17 cellular contexts compared by ENCODE assay signal in genomic region chr1:41882496-41882895, GRCh38. TPM values are rescaled to one million over a fixed set of nuclear protein-coding genes. Genes with fewer than 3 reads are reported as not detected.
DNase-seq lines count a peak whose midpoint lies in the region; ATAC-seq and TF ChIP-seq lines count a peak whose summit lies in the region.
"Had no signal": no experiment of that assay in that cellular context is flagged by ENCODE, and none has a peak within 500 bp of the region (broad histone marks: within the 10 kb centered on the region; RNA-seq: fewer than 3 reads in every experiment).

No MANE protein-coding gene starts in this region.

- peak overlapping the region; percentile 39 for H3K4me3 ChIP-seq in Loucy (ENCODE audit: low read length, poor library complexity, severe bottlenecking)
- H3K4me3 ChIP-seq in body of pancreas = no peak overlapping the region
- no peak overlapping the region for H3K4me3 ChIP-seq in gastrocnemius medialis
- no peak overlapping the region for H3K4me3 ChIP-seq in adrenal gland
- H3K4me3 ChIP-seq: MG63 had no signal

- H3K9ac ChIP-seq in Loucy (ENCODE audit: low read depth, low read length, poor library complexity, severe bottlenecking) = peak overlapping the region; percentile 47

- peak overlapping the region; percentile 5 for H2AFZ ChIP-seq in Loucy (ENCODE audit: low read length)

- H3K27ac Mint-ChIP-seq in activated CD8-positive, alpha-beta T cell treated with anti-CD3 and anti-CD28 coated beads for 36 hours = no peak overlapping the region
- no peak overlapping the region for H3K27ac Mint-ChIP-seq in activated CD8-positive, alpha-beta T cell treated with anti-CD3 and anti-CD28 coated beads, Interleukin-2, amount 10 ng/mL, durations not matched to agents 7 days and 5 days
- H3K27ac Mint-ChIP-seq: activated B cell treated with CpG ODN at 0.5 μM for 24 hours; activated naive CD4-positive, alpha-beta T cell treated with anti-CD3 and anti-CD28 coated beads, Interleukin-2, amount 50 U/mL, for 24 hours; nephron progenitor cell had no signal

- no peaks in the 10 kb centered on the region for H3K36me3 ChIP-seq in Loucy (ENCODE audit: insufficient read depth, low read length)
- H3K36me3 ChIP-seq in body of pancreas (replicated peaks in 1 of 2; ENCODE audit: insufficient read depth in 1 of 2, low read depth in 2 of 2) = no peaks in the 10 kb centered on the region
- H3K36me3 ChIP-seq in gastrocnemius medialis = no peaks in the 10 kb centered on the region
- H3K36me3 ChIP-seq in adrenal gland (replicated peaks in 1 of 2) = no peaks in the 10 kb centered on the region
- H3K36me3 ChIP-seq: MG63 had no signal

- H3K4me1 Mint-ChIP-seq in activated CD8-positive, alpha-beta T cell treated with anti-CD3 and anti-CD28 coated beads for 36 hours (ENCODE audit: low read depth) = peaks cover 9% of the 10 kb centered on the region
- peaks cover 14% of the 10 kb centered on the region for H3K4me1 Mint-ChIP-seq in activated CD8-positive, alpha-beta T cell treated with anti-CD3 and anti-CD28 coated beads, Interleukin-2, amount 10 ng/mL, durations not matched to agents 7 days and 5 days (ENCODE audit: low read depth)

- no peak overlapping the region for H3K4me3 Mint-ChIP-seq in activated CD8-positive, alpha-beta T cell treated with anti-CD3 and anti-CD28 coated beads for 36 hours
- no peak overlapping the region for H3K4me3 Mint-ChIP-seq in activated CD8-positive, alpha-beta T cell treated with anti-CD3 and anti-CD28 coated beads, Interleukin-2, amount 10 ng/mL, durations not matched to agents 7 days and 5 days
- H3K4me3 Mint-ChIP-seq: activated B cell treated with CpG ODN at 0.5 μM for 24 hours; activated naive CD4-positive, alpha-beta T cell treated with anti-CD3 and anti-CD28 coated beads, Interleukin-2, amount 50 U/mL, for 24 hours; nephron progenitor cell had no signal

- intact Hi-C loops in activated CD8-positive, alpha-beta T cell treated with anti-CD3 and anti-CD28 coated beads for 36 hours (cut with micrococcal nuclease) = no loop called here
- intact Hi-C loops in body of pancreas (cut with DNase I) = no loop called here
- intact Hi-C loops in gastrocnemius medialis (cut with DNase I; ENCODE audit: low total_unique reads) = loop anchor here (2.0 kb wide), 1 partner anchor 38 kb away; no protein-coding TSS in a partner anchor
- intact Hi-C loops in adrenal gland (cut with DNase I) = no loop called here

- H3K4me1 ChIP-seq in Loucy (ENCODE audit: insufficient read depth, low read length, poor library complexity, severe bottlenecking) (peaks cover 43% of the 10 kb centered on the region), body of pancreas (peaks cover 27% of the 10 kb centered on the region), gastrocnemius medialis (peaks cover 48 to 49% of the 10 kb centered on the region in 2 donors), adrenal gland (replicated peaks in 1 of 2) (no peaks in the 10 kb centered on the region)

- H3K27ac ChIP-seq in body of pancreas = peak overlapping the region; percentile 59 to 81 (median 62)
- peak overlapping the region; percentile 78 to 83 (median 80) for H3K27ac ChIP-seq in gastrocnemius medialis
- H3K27ac ChIP-seq in adrenal gland = no peak overlapping the region

- no peaks in the 10 kb centered on the region for H3K27me3 Mint-ChIP-seq in activated CD8-positive, alpha-beta T cell treated with anti-CD3 and anti-CD28 coated beads for 36 hours
- no peaks in the 10 kb centered on the region for H3K27me3 Mint-ChIP-seq in activated CD8-positive, alpha-beta T cell treated with anti-CD3 and anti-CD28 coated beads, Interleukin-2, amount 10 ng/mL, durations not matched to agents 7 days and 5 days (ENCODE audit: low read depth)
- H3K27me3 Mint-ChIP-seq: activated B cell treated with CpG ODN at 0.5 μM for 24 hours; activated naive CD4-positive, alpha-beta T cell treated with anti-CD3 and anti-CD28 coated beads, Interleukin-2, amount 50 U/mL, for 24 hours had no signal

- no peak for DNase-seq in activated CD8-positive, alpha-beta T cell treated with anti-CD3 and anti-CD28 coated beads for 36 hours
- no peak for DNase-seq in activated CD8-positive, alpha-beta T cell treated with anti-CD3 and anti-CD28 coated beads, Interleukin-2, amount 10 ng/mL, durations not matched to agents 7 days and 5 days
- no peak for DNase-seq in body of pancreas
- no peak for DNase-seq in gastrocnemius medialis
- no peak for DNase-seq in NCI-H1436 treated with DMSO at 0.1 percent for 48 hours (lab: John Stamatoyannopoulos, UW)
- no peak for DNase-seq in adrenal gland
- DNase-seq: ACHN; activated B cell treated with CpG ODN at 0.5 μM for 24 hours; activated CD8-positive, alpha-beta memory T cell treated with anti-CD3 and anti-CD28 coated beads, Interleukin-2, amount 50 U/mL, for 4 hours; caudate nucleus; effector CD4-positive, alpha-beta T cell; MG63; nephron progenitor cell; stimulated activated CD4-positive, alpha-beta T cell treated with anti-CD3 and anti-CD28 coated beads, Interleukin-2, amount 100 ng/mL, for 24 hours had no signal

- ATAC-seq in activated CD8-positive, alpha-beta T cell treated with anti-CD3 and anti-CD28 coated beads for 36 hours = peak; percentile 51
- ATAC-seq in activated CD8-positive, alpha-beta T cell treated with anti-CD3 and anti-CD28 coated beads, Interleukin-2, amount 10 ng/mL, durations not matched to agents 7 days and 5 days = no peak
- ATAC-seq in body of pancreas = peak; percentile 36
- ATAC-seq in gastrocnemius medialis = peak in 1 of 2 donors; percentile 18
- no peak for ATAC-seq in GM18498 (IDR thresholded peaks at IDR 0.05; ENCODE audit: unreplicated experiment)

- CTCF ChIA-PET in activated CD8-positive, alpha-beta T cell treated with anti-CD3 and anti-CD28 coated beads for 36 hours (lab: Charles Lee) = interaction anchor here (0.6 to 1.7 kb wide), 2 partner anchors 9 to 500 kb away, joined by 3 to 7 read pairs; no protein-coding TSS in a partner anchor
- CTCF ChIA-PET in activated CD8-positive, alpha-beta T cell treated with anti-CD3 and anti-CD28 coated beads, Interleukin-2, amount 10 ng/mL, durations not matched to agents 7 days and 5 days (lab: Charles Lee) = interaction anchor here (0.9 to 1.3 kb wide), 5 partner anchors 10 to 291 kb away, joined by 3 to 4 read pairs (median 3); no protein-coding TSS in a partner anchor

- no peaks in the 10 kb centered on the region for H3K79me2 ChIP-seq in Loucy (ENCODE audit: insufficient read depth, low read length)

- H3K4me2 ChIP-seq in Loucy (ENCODE audit: low read depth, low read length, poor library complexity, severe bottlenecking) = peak overlapping the region; percentile 61

- in situ Hi-C loops in gastrocnemius medialis (cut with MboI; ENCODE audit: low sequenced_read_pairs in 4 of 4) = no loop called here

- no peaks in the 10 kb centered on the region for H3K9me3 ChIP-seq in Loucy (ENCODE audit: insufficient read depth, low read depth, low read length)
- no peaks in the 10 kb centered on the region for H3K9me3 ChIP-seq in body of pancreas
- no peaks in the 10 kb centered on the region for H3K9me3 ChIP-seq in gastrocnemius medialis
- no peaks in the 10 kb centered on the region for H3K9me3 ChIP-seq in adrenal gland (replicated peaks in 1 of 3)
- H3K9me3 ChIP-seq: MG63 had no signal

- no peak for TF ChIP-seq POLR2A in body of pancreas (IDR thresholded peaks at IDR 0.05)
- no peak for TF ChIP-seq POLR2A in gastrocnemius medialis (IDR thresholded peaks at IDR 0.05)
- no peak for TF ChIP-seq POLR2A in adrenal gland (IDR thresholded peaks at IDR 0.05)

- no peaks in the 10 kb centered on the region for H3K9me3 Mint-ChIP-seq in activated CD8-positive, alpha-beta T cell treated with anti-CD3 and anti-CD28 coated beads for 36 hours
- no peaks in the 10 kb centered on the region for H3K9me3 Mint-ChIP-seq in activated CD8-positive, alpha-beta T cell treated with anti-CD3 and anti-CD28 coated beads, Interleukin-2, amount 10 ng/mL, durations not matched to agents 7 days and 5 days (ENCODE audit: insufficient read depth)
- H3K9me3 Mint-ChIP-seq: activated B cell treated with CpG ODN at 0.5 μM for 24 hours; activated naive CD4-positive, alpha-beta T cell treated with anti-CD3 and anti-CD28 coated beads, Interleukin-2, amount 50 U/mL, for 24 hours; nephron progenitor cell had no signal

- no peaks in the 10 kb centered on the region for H3K36me3 Mint-ChIP-seq in activated CD8-positive, alpha-beta T cell treated with anti-CD3 and anti-CD28 coated beads for 36 hours (ENCODE audit: low read depth)
- H3K36me3 Mint-ChIP-seq in activated CD8-positive, alpha-beta T cell treated with anti-CD3 and anti-CD28 coated beads, Interleukin-2, amount 10 ng/mL, durations not matched to agents 7 days and 5 days (ENCODE audit: low read depth) = no peaks in the 10 kb centered on the region
- H3K36me3 Mint-ChIP-seq: activated naive CD4-positive, alpha-beta T cell treated with anti-CD3 and anti-CD28 coated beads, Interleukin-2, amount 50 U/mL, for 24 hours had no signal

- peaks cover 7% of the 10 kb centered on the region; the same call in 1 of the 2 replicates for H3F3A ChIP-seq in Loucy (ENCODE audit: low read depth)

- no peaks in the 10 kb centered on the region for H4K20me1 ChIP-seq in Loucy (ENCODE audit: insufficient read depth, low read length, poor library complexity, severe bottlenecking)

- POLR2A ChIA-PET in activated CD8-positive, alpha-beta T cell treated with anti-CD3 and anti-CD28 coated beads for 36 hours (lab: Charles Lee) = interaction anchor here (0.6 to 1.5 kb wide), 3 partner anchors 9 to 166 kb away, joined by 3 to 5 read pairs (median 3); no protein-coding TSS in a partner anchor
- POLR2A ChIA-PET in activated CD8-positive, alpha-beta T cell treated with anti-CD3 and anti-CD28 coated beads, Interleukin-2, amount 10 ng/mL, durations not matched to agents 7 days and 5 days (lab: Charles Lee) = no interaction called here

- H3K27me3 ChIP-seq in Loucy (ENCODE audit: insufficient read depth, low read length, poor library complexity, severe bottlenecking) (no peaks in the 10 kb centered on the region), body of pancreas (no peaks in the 10 kb centered on the region), gastrocnemius medialis (no peaks in the 10 kb centered on the region), adrenal gland (no peaks in the 10 kb centered on the region)
- H3K27me3 ChIP-seq: MG63 had no signal

- no peaks in the 10 kb centered on the region for H3K9me2 ChIP-seq in Loucy (replicated peaks; ENCODE audit: low read depth, low read length)

- TF ChIP-seq CTCF in activated CD8-positive, alpha-beta T cell treated with anti-CD3 and anti-CD28 coated beads for 36 hours (IDR thresholded peaks at IDR 0.05) = no peak
- TF ChIP-seq CTCF in Loucy (conservative IDR thresholded peaks at IDR 0.05; ENCODE audit: low read length) (no peak), body of pancreas (IDR thresholded peaks at IDR 0.05) (no peak), gastrocnemius medialis (IDR thresholded peaks at IDR 0.05 in 4 of 5, conservative IDR thresholded peaks at IDR 0.05 in 1 of 5) (no peak), adrenal gland (IDR thresholded peaks at IDR 0.05) (no peak)

RNA-seq across cellular contexts. Expression of gene HIVEP3, which starts 36.2 kb away (rescaled TPM):
- 10 to 100 TPM; 18.6 to 20.4 TPM for total RNA-seq in activated CD8-positive, alpha-beta T cell treated with anti-CD3 and anti-CD28 coated beads for 36 hours
- 10 to 100 TPM; 10.8 to 11.8 TPM for total RNA-seq in activated CD8-positive, alpha-beta T cell treated with anti-CD3 and anti-CD28 coated beads, Interleukin-2, amount 10 ng/mL, durations not matched to agents 7 days and 5 days
- total RNA-seq in body of pancreas = 1 to 10 TPM; 3.4 to 4.0 TPM
- total RNA-seq in gastrocnemius medialis = 1 to 10 TPM in 2 of 4 donors, under 1 TPM in 2; 0.80 to 1.8 (median 1.3) TPM
- total RNA-seq in adrenal gland = 1 to 10 TPM; 3.6 to 7.7 (median 6.9) TPM
- polyA plus RNA-seq in adrenal gland = 1 to 10 TPM; 6.9 to 7.7 (median 7.6) TPM

Comparison
In these comparisons a context has a peak if more than half of its experiments do, and no peak if none do; other contexts are left out.
1. ATAC-seq: peak in activated CD8-positive, alpha-beta T cell treated with anti-CD3 and anti-CD28 coated beads for 36 hours (single experiment) and body of pancreas (single experiment); none in activated CD8-positive, alpha-beta T cell treated with anti-CD3 and anti-CD28 coated beads, Interleukin-2, amount 10 ng/mL, durations not matched to agents 7 days and 5 days (single experiment) and GM18498 (single experiment).
2. H3K27ac ChIP-seq: peak in body of pancreas (4 of 4) and gastrocnemius medialis (4 of 4); none in adrenal gland (0 of 5).